In the genomic region with DNA sequence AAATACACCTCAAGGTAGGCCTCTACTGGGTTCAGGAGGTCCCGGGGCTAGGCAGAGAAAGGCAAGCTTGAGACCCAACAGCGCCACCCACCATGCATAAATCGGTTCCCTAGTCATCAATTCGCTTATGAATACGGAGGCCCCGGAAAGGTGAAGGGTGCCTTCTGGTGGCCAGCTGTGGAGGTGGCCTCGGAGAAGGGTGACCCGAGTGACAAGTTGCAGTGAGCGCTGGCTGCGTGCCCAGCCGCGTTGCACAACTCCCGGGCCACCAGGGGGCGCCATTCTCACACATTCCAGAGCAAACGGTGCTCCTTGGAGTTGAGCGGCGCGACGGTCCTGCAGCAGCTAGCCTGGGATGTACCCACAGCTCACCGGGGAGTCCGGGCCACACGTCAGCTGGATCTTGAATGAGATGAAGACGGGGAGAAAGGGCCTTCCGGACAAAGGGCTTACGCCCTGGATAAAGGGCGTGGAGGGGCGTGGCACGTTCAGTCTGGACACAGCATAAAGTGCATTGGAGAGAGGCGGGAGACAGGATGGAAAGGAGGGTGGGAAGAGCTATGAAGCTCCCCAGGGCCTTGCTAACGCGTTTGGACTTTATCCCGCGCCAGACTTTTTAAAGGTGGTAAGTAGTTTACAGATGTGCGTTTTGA, we compare ENCODE assay signal across 1 cellular context.
A peak's percentile ranks its signal among the peaks of the same experiment; 100 is the strongest.
TF ChIP-seq lines count a peak whose summit lies in the region.

No MANE protein-coding gene starts in this region.

TF ChIP-seq in K562, 482 proteins besides CTCF, POLR2A, EP300 and RAD21 (continued from another document and continues in another):
- TF ChIP-seq, protein P1, sequence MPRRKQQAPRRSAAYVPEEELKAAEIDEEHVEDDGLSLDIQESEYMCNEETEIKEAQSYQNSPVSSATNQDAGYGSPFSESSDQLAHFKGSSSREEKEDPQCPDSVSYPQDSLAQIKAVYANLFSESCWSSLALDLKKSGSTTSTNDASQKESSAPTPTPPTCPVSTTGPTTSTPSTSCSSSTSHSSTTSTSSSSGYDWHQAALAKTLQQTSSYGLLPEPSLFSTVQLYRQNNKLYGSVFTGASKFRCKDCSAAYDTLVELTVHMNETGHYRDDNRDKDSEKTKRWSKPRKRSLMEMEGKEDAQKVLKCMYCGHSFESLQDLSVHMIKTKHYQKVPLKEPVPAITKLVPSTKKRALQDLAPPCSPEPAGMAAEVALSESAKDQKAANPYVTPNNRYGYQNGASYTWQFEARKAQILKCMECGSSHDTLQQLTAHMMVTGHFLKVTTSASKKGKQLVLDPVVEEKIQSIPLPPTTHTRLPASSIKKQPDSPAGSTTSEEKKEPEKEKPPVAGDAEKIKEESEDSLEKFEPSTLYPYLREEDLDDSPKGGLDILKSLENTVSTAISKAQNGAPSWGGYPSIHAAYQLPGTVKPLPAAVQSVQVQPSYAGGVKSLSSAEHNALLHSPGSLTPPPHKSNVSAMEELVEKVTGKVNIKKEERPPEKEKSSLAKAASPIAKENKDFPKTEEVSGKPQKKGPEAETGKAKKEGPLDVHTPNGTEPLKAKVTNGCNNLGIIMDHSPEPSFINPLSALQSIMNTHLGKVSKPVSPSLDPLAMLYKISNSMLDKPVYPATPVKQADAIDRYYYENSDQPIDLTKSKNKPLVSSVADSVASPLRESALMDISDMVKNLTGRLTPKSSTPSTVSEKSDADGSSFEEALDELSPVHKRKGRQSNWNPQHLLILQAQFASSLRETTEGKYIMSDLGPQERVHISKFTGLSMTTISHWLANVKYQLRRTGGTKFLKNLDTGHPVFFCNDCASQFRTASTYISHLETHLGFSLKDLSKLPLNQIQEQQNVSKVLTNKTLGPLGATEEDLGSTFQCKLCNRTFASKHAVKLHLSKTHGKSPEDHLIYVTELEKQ (CRISPR knock-in tag; IDR thresholded peaks at IDR 0.05) = no peak
- TF ChIP-seq NR2C2 (CRISPR knock-in tag; IDR thresholded peaks at IDR 0.05) = 0 out of 2 replicates have a peak, but pooled peaks have one; percentile 20
- no peak; the same call in 1 of the 2 replicates for TF ChIP-seq NR2C2 (tag; IDR thresholded peaks at IDR 0.05)
- TF ChIP-seq, protein P2, sequence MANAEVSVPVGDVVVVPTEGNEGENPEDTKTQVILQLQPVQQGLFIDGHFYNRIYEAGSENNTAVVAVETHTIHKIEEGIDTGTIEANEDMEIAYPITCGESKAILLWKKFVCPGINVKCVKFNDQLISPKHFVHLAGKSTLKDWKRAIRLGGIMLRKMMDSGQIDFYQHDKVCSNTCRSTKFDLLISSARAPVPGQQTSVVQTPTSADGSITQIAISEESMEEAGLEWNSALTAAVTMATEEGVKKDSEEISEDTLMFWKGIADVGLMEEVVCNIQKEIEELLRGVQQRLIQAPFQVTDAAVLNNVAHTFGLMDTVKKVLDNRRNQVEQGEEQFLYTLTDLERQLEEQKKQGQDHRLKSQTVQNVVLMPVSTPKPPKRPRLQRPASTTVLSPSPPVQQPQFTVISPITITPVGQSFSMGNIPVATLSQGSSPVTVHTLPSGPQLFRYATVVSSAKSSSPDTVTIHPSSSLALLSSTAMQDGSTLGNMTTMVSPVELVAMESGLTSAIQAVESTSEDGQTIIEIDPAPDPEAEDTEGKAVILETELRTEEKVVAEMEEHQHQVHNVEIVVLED (CRISPR knock-in tag; IDR thresholded peaks at IDR 0.05) = no peak
- no peak for TF ChIP-seq MCM5 (IDR thresholded peaks at IDR 0.05; ENCODE audit: low read depth)
- TF ChIP-seq, protein P3, sequence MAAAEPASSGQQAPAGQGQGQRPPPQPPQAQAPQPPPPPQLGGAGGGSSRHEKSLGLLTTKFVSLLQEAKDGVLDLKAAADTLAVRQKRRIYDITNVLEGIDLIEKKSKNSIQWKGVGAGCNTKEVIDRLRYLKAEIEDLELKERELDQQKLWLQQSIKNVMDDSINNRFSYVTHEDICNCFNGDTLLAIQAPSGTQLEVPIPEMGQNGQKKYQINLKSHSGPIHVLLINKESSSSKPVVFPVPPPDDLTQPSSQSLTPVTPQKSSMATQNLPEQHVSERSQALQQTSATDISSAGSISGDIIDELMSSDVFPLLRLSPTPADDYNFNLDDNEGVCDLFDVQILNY (CRISPR knock-in tag; IDR thresholded peaks at IDR 0.05) = no peak
- TF ChIP-seq, protein P4, sequence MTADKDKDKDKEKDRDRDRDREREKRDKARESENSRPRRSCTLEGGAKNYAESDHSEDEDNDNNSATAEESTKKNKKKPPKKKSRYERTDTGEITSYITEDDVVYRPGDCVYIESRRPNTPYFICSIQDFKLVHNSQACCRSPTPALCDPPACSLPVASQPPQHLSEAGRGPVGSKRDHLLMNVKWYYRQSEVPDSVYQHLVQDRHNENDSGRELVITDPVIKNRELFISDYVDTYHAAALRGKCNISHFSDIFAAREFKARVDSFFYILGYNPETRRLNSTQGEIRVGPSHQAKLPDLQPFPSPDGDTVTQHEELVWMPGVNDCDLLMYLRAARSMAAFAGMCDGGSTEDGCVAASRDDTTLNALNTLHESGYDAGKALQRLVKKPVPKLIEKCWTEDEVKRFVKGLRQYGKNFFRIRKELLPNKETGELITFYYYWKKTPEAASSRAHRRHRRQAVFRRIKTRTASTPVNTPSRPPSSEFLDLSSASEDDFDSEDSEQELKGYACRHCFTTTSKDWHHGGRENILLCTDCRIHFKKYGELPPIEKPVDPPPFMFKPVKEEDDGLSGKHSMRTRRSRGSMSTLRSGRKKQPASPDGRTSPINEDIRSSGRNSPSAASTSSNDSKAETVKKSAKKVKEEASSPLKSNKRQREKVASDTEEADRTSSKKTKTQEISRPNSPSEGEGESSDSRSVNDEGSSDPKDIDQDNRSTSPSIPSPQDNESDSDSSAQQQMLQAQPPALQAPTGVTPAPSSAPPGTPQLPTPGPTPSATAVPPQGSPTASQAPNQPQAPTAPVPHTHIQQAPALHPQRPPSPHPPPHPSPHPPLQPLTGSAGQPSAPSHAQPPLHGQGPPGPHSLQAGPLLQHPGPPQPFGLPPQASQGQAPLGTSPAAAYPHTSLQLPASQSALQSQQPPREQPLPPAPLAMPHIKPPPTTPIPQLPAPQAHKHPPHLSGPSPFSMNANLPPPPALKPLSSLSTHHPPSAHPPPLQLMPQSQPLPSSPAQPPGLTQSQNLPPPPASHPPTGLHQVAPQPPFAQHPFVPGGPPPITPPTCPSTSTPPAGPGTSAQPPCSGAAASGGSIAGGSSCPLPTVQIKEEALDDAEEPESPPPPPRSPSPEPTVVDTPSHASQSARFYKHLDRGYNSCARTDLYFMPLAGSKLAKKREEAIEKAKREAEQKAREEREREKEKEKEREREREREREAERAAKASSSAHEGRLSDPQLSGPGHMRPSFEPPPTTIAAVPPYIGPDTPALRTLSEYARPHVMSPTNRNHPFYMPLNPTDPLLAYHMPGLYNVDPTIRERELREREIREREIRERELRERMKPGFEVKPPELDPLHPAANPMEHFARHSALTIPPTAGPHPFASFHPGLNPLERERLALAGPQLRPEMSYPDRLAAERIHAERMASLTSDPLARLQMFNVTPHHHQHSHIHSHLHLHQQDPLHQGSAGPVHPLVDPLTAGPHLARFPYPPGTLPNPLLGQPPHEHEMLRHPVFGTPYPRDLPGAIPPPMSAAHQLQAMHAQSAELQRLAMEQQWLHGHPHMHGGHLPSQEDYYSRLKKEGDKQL (CRISPR knock-in tag; IDR thresholded peaks at IDR 0.05; ENCODE audit: borderline replicate concordance) = no peak
- no peak for TF ChIP-seq ZC3H4 (CRISPR knock-in tag; IDR thresholded peaks at IDR 0.05; ENCODE audit: borderline replicate concordance)
- peak; percentile 17; the same call in 1 of the 2 replicates for TF ChIP-seq SAFB (IDR thresholded peaks at IDR 0.05; ENCODE audit: borderline replicate concordance, low read depth, low read length)
- no peak for TF ChIP-seq U2AF1 (optimal IDR thresholded peaks at IDR 0.05; ENCODE audit: low read depth, low read length)
- TF ChIP-seq SMC3 (conservative IDR thresholded peaks at IDR 0.05; ENCODE audit: insufficient read depth, low read depth, low read length) = peak; percentile 88
- TF ChIP-seq, protein P5, sequence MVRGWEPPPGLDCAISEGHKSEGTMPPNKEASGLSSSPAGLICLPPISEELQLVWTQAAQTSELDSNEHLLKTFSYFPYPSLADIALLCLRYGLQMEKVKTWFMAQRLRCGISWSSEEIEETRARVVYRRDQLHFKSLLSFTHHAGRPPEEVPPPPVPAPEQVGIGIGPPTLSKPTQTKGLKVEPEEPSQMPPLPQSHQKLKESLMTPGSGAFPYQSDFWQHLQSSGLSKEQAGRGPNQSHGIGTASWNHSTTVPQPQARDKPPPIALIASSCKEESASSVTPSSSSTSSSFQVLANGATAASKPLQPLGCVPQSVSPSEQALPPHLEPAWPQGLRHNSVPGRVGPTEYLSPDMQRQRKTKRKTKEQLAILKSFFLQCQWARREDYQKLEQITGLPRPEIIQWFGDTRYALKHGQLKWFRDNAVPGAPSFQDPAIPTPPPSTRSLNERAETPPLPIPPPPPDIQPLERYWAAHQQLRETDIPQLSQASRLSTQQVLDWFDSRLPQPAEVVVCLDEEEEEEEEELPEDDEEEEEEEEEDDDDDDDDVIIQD (CRISPR knock-in tag; IDR thresholded peaks at IDR 0.05) = no peak
- no peak for TF ChIP-seq ZNF764 (CRISPR knock-in tag; IDR thresholded peaks at IDR 0.05; ENCODE audit: low read depth)
- no peak for TF ChIP-seq SRSF1 (IDR thresholded peaks at IDR 0.05; ENCODE audit: low read depth, low read length)
- TF ChIP-seq MAFF (IDR thresholded peaks at IDR 0.05; ENCODE audit: low read length) = no peak
- TF ChIP-seq RCOR1 (IDR thresholded peaks at IDR 0.05; ENCODE audit: borderline replicate concordance in 1 of 2, low read depth in 2 of 2, low read length in 2 of 2) = peak in 1 of 2 experiments; percentile 87
- TF ChIP-seq NRF1 (conservative IDR thresholded peaks at IDR 0.05 in 1 of 2, IDR thresholded peaks at IDR 0.05 in 1 of 2) = peak; percentile 28 to 39; a peak in 2 of 4 replicates
- no peak for TF ChIP-seq BRF1 (IDR thresholded peaks at IDR 0.05; ENCODE audit: borderline replicate concordance, extremely low read depth, insufficient read length)
- TF ChIP-seq, protein P6, sequence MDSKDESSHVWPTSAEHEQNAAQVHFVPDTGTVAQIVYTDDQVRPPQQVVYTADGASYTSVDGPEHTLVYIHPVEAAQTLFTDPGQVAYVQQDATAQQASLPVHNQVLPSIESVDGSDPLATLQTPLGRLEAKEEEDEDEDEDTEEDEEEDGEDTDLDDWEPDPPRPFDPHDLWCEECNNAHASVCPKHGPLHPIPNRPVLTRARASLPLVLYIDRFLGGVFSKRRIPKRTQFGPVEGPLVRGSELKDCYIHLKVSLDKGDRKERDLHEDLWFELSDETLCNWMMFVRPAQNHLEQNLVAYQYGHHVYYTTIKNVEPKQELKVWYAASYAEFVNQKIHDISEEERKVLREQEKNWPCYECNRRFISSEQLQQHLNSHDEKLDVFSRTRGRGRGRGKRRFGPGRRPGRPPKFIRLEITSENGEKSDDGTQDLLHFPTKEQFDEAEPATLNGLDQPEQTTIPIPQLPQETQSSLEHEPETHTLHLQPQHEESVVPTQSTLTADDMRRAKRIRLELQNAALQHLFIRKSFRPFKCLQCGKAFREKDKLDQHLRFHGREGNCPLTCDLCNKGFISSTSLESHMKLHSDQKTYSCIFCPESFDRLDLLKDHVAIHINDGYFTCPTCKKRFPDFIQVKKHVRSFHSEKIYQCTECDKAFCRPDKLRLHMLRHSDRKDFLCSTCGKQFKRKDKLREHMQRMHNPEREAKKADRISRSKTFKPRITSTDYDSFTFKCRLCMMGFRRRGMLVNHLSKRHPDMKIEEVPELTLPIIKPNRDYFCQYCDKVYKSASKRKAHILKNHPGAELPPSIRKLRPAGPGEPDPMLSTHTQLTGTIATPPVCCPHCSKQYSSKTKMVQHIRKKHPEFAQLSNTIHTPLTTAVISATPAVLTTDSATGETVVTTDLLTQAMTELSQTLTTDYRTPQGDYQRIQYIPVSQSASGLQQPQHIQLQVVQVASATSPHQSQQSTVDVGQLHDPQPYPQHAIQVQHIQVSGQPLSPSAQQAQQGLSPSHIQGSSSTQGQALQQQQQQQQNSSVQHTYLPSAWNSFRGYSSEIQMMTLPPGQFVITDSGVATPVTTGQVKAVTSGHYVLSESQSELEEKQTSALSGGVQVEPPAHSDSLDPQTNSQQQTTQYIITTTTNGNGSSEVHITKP (IDR thresholded peaks at IDR 0.05; ENCODE audit: partially characterized antibody) = no peak
- TF ChIP-seq HDAC3 (IDR thresholded peaks at IDR 0.05; ENCODE audit: borderline replicate concordance, partially characterized antibody) = no peak
- no peak for TF ChIP-seq HOXB6 (CRISPR knock-in tag; IDR thresholded peaks at IDR 0.05; ENCODE audit: borderline replicate concordance)
- TF ChIP-seq ZNF444 (CRISPR knock-in tag; IDR thresholded peaks at IDR 0.05) = no peak
- TF ChIP-seq ZNF707 (CRISPR knock-in tag; conservative IDR thresholded peaks at IDR 0.05) = no peak
- TF ChIP-seq, protein P7, sequence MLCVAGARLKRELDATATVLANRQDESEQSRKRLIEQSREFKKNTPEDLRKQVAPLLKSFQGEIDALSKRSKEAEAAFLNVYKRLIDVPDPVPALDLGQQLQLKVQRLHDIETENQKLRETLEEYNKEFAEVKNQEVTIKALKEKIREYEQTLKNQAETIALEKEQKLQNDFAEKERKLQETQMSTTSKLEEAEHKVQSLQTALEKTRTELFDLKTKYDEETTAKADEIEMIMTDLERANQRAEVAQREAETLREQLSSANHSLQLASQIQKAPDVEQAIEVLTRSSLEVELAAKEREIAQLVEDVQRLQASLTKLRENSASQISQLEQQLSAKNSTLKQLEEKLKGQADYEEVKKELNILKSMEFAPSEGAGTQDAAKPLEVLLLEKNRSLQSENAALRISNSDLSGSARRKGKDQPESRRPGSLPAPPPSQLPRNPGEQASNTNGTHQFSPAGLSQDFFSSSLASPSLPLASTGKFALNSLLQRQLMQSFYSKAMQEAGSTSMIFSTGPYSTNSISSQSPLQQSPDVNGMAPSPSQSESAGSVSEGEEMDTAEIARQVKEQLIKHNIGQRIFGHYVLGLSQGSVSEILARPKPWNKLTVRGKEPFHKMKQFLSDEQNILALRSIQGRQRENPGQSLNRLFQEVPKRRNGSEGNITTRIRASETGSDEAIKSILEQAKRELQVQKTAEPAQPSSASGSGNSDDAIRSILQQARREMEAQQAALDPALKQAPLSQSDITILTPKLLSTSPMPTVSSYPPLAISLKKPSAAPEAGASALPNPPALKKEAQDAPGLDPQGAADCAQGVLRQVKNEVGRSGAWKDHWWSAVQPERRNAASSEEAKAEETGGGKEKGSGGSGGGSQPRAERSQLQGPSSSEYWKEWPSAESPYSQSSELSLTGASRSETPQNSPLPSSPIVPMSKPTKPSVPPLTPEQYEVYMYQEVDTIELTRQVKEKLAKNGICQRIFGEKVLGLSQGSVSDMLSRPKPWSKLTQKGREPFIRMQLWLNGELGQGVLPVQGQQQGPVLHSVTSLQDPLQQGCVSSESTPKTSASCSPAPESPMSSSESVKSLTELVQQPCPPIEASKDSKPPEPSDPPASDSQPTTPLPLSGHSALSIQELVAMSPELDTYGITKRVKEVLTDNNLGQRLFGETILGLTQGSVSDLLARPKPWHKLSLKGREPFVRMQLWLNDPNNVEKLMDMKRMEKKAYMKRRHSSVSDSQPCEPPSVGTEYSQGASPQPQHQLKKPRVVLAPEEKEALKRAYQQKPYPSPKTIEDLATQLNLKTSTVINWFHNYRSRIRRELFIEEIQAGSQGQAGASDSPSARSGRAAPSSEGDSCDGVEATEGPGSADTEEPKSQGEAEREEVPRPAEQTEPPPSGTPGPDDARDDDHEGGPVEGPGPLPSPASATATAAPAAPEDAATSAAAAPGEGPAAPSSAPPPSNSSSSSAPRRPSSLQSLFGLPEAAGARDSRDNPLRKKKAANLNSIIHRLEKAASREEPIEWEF (CRISPR knock-in tag; IDR thresholded peaks at IDR 0.05) = no peak
- TF ChIP-seq ZNF165 (CRISPR knock-in tag; IDR thresholded peaks at IDR 0.05; ENCODE audit: borderline replicate concordance) = no peak
- peak; percentile 74; the same call in 1 of the 2 replicates for TF ChIP-seq ETV5 (CRISPR knock-in tag; IDR thresholded peaks at IDR 0.05; ENCODE audit: low read depth)
- TF ChIP-seq HDGF (IDR thresholded peaks at IDR 0.05) = no peak
- TF ChIP-seq ZNF431 (CRISPR knock-in tag; IDR thresholded peaks at IDR 0.05) = peak; percentile 72; the same call in 1 of the 2 replicates
